ENCODE assay signal across 9 cellular contexts in genomic region chr14:74257988-74258704, GRCh38. TPM values are rescaled to one million over a fixed set of nuclear protein-coding genes. Genes with fewer than 3 reads are reported as not detected.
DNase-seq lines count a peak whose midpoint lies in the region; ATAC-seq and TF ChIP-seq lines count a peak whose summit lies in the region.
"Had no signal": no experiment of that assay in that cellular context is flagged by ENCODE, and none has a peak within 500 bp of the region (broad histone marks: within the 10 kb centered on the region; RNA-seq: fewer than 3 reads in every experiment).

No MANE protein-coding gene starts in this region.

- peaks cover 28% of the 10 kb centered on the region for H3K27me3 ChIP-seq in GM23338 (ENCODE audit: insufficient read depth)
- H3K27me3 ChIP-seq in WERI-Rb-1 (ENCODE audit: insufficient read depth, low read depth, severe bottlenecking) = no peaks in the 10 kb centered on the region
- peaks cover 20% of the 10 kb centered on the region for H3K27me3 ChIP-seq in left ventricle myocardium inferior (ENCODE audit: low read depth)
- H3K27me3 ChIP-seq in gastrocnemius medialis = peaks cover 10 to 13% (median 11%) of the 10 kb centered on the region in 3 donors

- H3K27ac Mint-ChIP-seq in GM23338 = no peak overlapping the region

- no peak for TF ChIP-seq CTCF in GM23338 (conservative IDR thresholded peaks at IDR 0.05; ENCODE audit: low read depth in 2 of 2)
- no peak for TF ChIP-seq CTCF in WERI-Rb-1 (IDR thresholded peaks at IDR 0.05; ENCODE audit: low read depth, low read length)
- TF ChIP-seq CTCF in left ventricle myocardium inferior (IDR thresholded peaks at IDR 0.05; ENCODE audit: borderline replicate concordance) = no peak
- TF ChIP-seq CTCF in gastrocnemius medialis (IDR thresholded peaks at IDR 0.05 in 4 of 5, conservative IDR thresholded peaks at IDR 0.05 in 1 of 5) = no peak

- H3K4me1 Mint-ChIP-seq in GM23338 = 0 out of 3 replicates have a peak, but pooled peaks cover 3% of the 10 kb centered on the region

- no peaks in the 10 kb centered on the region for H3K79me2 ChIP-seq in GM23338 (replicated peaks; ENCODE audit: insufficient read depth)

- peak overlapping the region; percentile 99 for H2AFZ ChIP-seq in GM23338

- peak overlapping the region; percentile 93 for H3K4me3 ChIP-seq in GM23338
- H3K4me3 ChIP-seq in WERI-Rb-1 (ENCODE audit: low read depth, low read length) = peak overlapping the region; percentile 67
- peak overlapping the region; percentile 88 for H3K4me3 ChIP-seq in left ventricle myocardium inferior
- H3K4me3 ChIP-seq in gastrocnemius medialis = peak overlapping the region; percentile 66 to 83 (median 68)

- no peaks in the 10 kb centered on the region for H3K36me3 ChIP-seq in GM23338 (ENCODE audit: insufficient read depth)
- H3K36me3 ChIP-seq in WERI-Rb-1 = no peaks in the 10 kb centered on the region
- no peaks in the 10 kb centered on the region for H3K36me3 ChIP-seq in left ventricle myocardium inferior
- H3K36me3 ChIP-seq in gastrocnemius medialis = no peaks in the 10 kb centered on the region

- H3K4me2 ChIP-seq in GM23338 = peak overlapping the region; percentile 99

- H3K27ac ChIP-seq in GM23338 (ENCODE audit: low read depth) (no peak overlapping the region), WERI-Rb-1 (peak overlapping the region; percentile 81), left ventricle myocardium inferior (replicated peaks) (peak overlapping the region; percentile 23), gastrocnemius medialis (no peak overlapping the region)

- no peaks in the 10 kb centered on the region for H4K20me1 ChIP-seq in GM23338 (replicated peaks; ENCODE audit: insufficient read depth)

- 0 out of 2 replicates have a peak, but pooled peaks cover 6% of the 10 kb centered on the region for H3F3A ChIP-seq in GM23338 (replicated peaks; ENCODE audit: low read depth)

- TF ChIP-seq POLR2A in gastrocnemius medialis (IDR thresholded peaks at IDR 0.05) = no peak

- no peaks in the 10 kb centered on the region; the same call in 2 of the 3 replicates for H3K9me3 Mint-ChIP-seq in GM23338

- in situ Hi-C loops in gastrocnemius medialis (cut with MboI; ENCODE audit: low sequenced_read_pairs in 4 of 4) = loop anchor here in 2 of 4 donors (10.0 kb wide), 2 partner anchors 143 to 153 kb away; no protein-coding TSS in a partner anchor

- H3K27me3 Mint-ChIP-seq in GM23338 (ENCODE audit: insufficient read depth, low read depth, poor library complexity) = peaks cover 31% of the 10 kb centered on the region

- intact Hi-C loops in left ventricle myocardium inferior (cut with micrococcal nuclease) (no loop called here), gastrocnemius medialis (cut with DNase I; ENCODE audit: low total_unique reads) (loop anchor here (2.0 kb wide), 1 partner anchor 45 kb away; the partner anchor contains the start of gene ABCD4)

- H3K4me1 ChIP-seq in GM23338 (ENCODE audit: insufficient read depth) (no peaks in the 10 kb centered on the region), left ventricle myocardium inferior (peaks cover 17% of the 10 kb centered on the region), gastrocnemius medialis (peaks cover 3 to 13% of the 10 kb centered on the region in 2 donors)

- no peaks in the 10 kb centered on the region for H3K9me2 ChIP-seq in GM23338 (ENCODE audit: insufficient read depth)

- peak; percentile 8 for ATAC-seq in GM23338
- peak in 1 of 2 donors; percentile 21 for ATAC-seq in gastrocnemius medialis
- no peak for ATAC-seq in HG02759 (IDR thresholded peaks at IDR 0.05; ENCODE audit: unreplicated experiment)
- ATAC-seq in HG03439 (IDR thresholded peaks at IDR 0.05; ENCODE audit: unreplicated experiment) = no peak

- H3K9me3 ChIP-seq in WERI-Rb-1 (ENCODE audit: severe bottlenecking) = no peaks in the 10 kb centered on the region
- no peaks in the 10 kb centered on the region for H3K9me3 ChIP-seq in left ventricle myocardium inferior (replicated peaks)
- no peaks in the 10 kb centered on the region for H3K9me3 ChIP-seq in gastrocnemius medialis

- H3K36me3 Mint-ChIP-seq in GM23338 (ENCODE audit: low read depth) = no peaks in the 10 kb centered on the region

- H3K4me3 Mint-ChIP-seq in GM23338 = peak overlapping the region; percentile 81

- DNase-seq in GM23338 (ENCODE audit: low spot score) = peak; percentile 36
- DNase-seq in WERI-Rb-1 = no peak
- DNase-seq in left ventricle myocardium inferior = no peak
- DNase-seq in gastrocnemius medialis = no peak
- DNase-seq in SW480 (ENCODE audit: low spot score) = no peak
- no peak for DNase-seq in epidermal melanocyte (ENCODE audit: insufficient read length, low spot score)

TF ChIP-seq in GM23338, 12 proteins besides CTCF, POLR2A, EP300 and RAD21:
- TF ChIP-seq EZH2 (IDR thresholded peaks at IDR 0.05; ENCODE audit: low read depth, unreplicated experiment) (peak; percentile 29), POLR2AphosphoS5 (IDR thresholded peaks at IDR 0.05; ENCODE audit: low read depth) (no peak)
TF ChIP-seq in GM23338: peak in this region for 1.

RNA-seq across cellular contexts. Expression of gene VSX2, which starts 18.9 kb away (rescaled TPM):
- 0.49 and 0.66 TPM in 2 replicates for total RNA-seq in GM23338 (2014; rRNA removed; shearing (Covaris generic))
- 0.35 and 0.52 TPM in 2 replicates for polyA plus RNA-seq in GM23338 (2016; fragmentation: Nextera tagmentation; extraction: Ambion mirVana)
- not detected for total RNA-seq in left ventricle myocardium inferior
- not detected for total RNA-seq in gastrocnemius medialis
- total RNA-seq: frontal cortex had no signal

RNA-seq across cellular contexts. Expression of gene ABCD4, which starts 44.6 kb away (rescaled TPM):
- total RNA-seq in GM23338 (2014; rRNA removed; shearing (Covaris generic)) = 56.6 and 73.1 TPM in 2 replicates
- polyA plus RNA-seq in GM23338 (2016; fragmentation: Nextera tagmentation; extraction: Ambion mirVana) = 60.5 and 64.6 TPM in 2 replicates
- total RNA-seq in left ventricle myocardium inferior (23.6 TPM), gastrocnemius medialis (10 to 100 TPM in 3 of 4 donors, 1 to 10 TPM in 1; 9.1 to 20.0 (median 11.5) TPM)

Comparison
In these comparisons a context has a peak if more than half of its experiments do, and no peak if none do; other contexts are left out.
1. H3K27ac ChIP-seq: peak in WERI-Rb-1 (single experiment) and left ventricle myocardium inferior (single experiment); none in GM23338 (single experiment) and gastrocnemius medialis (0 of 4).
2. Peak in every context shown above with its lines, with median percentiles within 50 percentile points of each other: H3K4me3 ChIP-seq.